In genomic region chr1:44406761-44407429, GRCh38 we compare ENCODE assay signal across 8 cellular contexts. TPM values are rescaled to one million over a fixed set of nuclear protein-coding genes. Genes with fewer than 3 reads are reported as not detected.
DNase-seq lines count a peak whose midpoint lies in the region; FAIRE-seq and TF ChIP-seq lines count a peak whose summit lies in the region.

No MANE protein-coding gene starts in this region.

- no peak for TF ChIP-seq POLR2A in tibial nerve (IDR thresholded peaks at IDR 0.05)

- H4K20me1 ChIP-seq in astrocyte (ENCODE audit: insufficient read depth, low read length): peaks cover 15% of the 10 kb centered on the region

- DNase-seq in NCI-H82 (lab: John Stamatoyannopoulos, UW) (peak; percentile 49), NCI-H82 treated with DMSO at 0.1 percent for 48 hours (lab: John Stamatoyannopoulos, UW; ENCODE audit: unreplicated experiment) (no peak), astrocyte (ENCODE audit: low read depth) (no peak), medulla oblongata (ENCODE audit: extremely low spot score) (peak; percentile 2), tibial nerve (ENCODE audit: low spot score in 2 of 2) (no peak), UCSD-AML1 (lab: John Stamatoyannopoulos, UW; ENCODE audit: unreplicated experiment) (no peak), T-helper 2 cell (no peak), BE2C (no peak)

- no peak overlapping the region for H3K27ac Mint-ChIP-seq in astrocyte (ENCODE audit: unreplicated experiment)

- H3K27ac ChIP-seq in astrocyte (ENCODE audit: low read depth, low read length): no peak overlapping the region
- H3K27ac ChIP-seq in tibial nerve: peak overlapping the region; percentile 24 to 81 (median 41)

- peaks cover 14% of the 10 kb centered on the region for H3K4me1 ChIP-seq in astrocyte (ENCODE audit: insufficient read depth, low read length)
- H3K4me1 ChIP-seq in tibial nerve: peaks cover 0 to 52% (median 25%) of the 10 kb centered on the region in 4 donors
- no peaks in the 10 kb centered on the region for H3K4me1 ChIP-seq in BE2C

- H3K36me3 Mint-ChIP-seq in astrocyte (ENCODE audit: low read depth, unreplicated experiment): peaks cover 1% of the 10 kb centered on the region

- peaks cover 2% of the 10 kb centered on the region for H3K79me2 ChIP-seq in astrocyte (ENCODE audit: insufficient read depth, low read length)

- peak overlapping the region; percentile 78 for H3K4me3 Mint-ChIP-seq in astrocyte (ENCODE audit: unreplicated experiment)

- no peak for TF ChIP-seq EP300 in tibial nerve (IDR thresholded peaks at IDR 0.05)

- peak overlapping the region; percentile 97 for H3K4me2 ChIP-seq in astrocyte (ENCODE audit: low read length)

- H3K36me3 ChIP-seq in astrocyte (ENCODE audit: insufficient read depth, low read length) (no peaks in the 10 kb centered on the region), tibial nerve (no peaks in the 10 kb centered on the region), BE2C (no peaks in the 10 kb centered on the region)

- peaks cover 17% of the 10 kb centered on the region for H3K27me3 Mint-ChIP-seq in astrocyte (ENCODE audit: low read depth, unreplicated experiment)

- no peaks in the 10 kb centered on the region for H3K9me3 Mint-ChIP-seq in astrocyte (ENCODE audit: unreplicated experiment)

- FAIRE-seq in astrocyte (lab: Jason Lieb, UNC): no peak

- H3K9me3 ChIP-seq in astrocyte (ENCODE audit: insufficient read depth, low read depth, low read length) (no peaks in the 10 kb centered on the region), tibial nerve (no peaks in the 10 kb centered on the region), BE2C (no peaks in the 10 kb centered on the region)

- no peak overlapping the region for H3K9ac ChIP-seq in astrocyte (ENCODE audit: low read length)

- peak overlapping the region; percentile 40 for H2AFZ ChIP-seq in astrocyte (ENCODE audit: low read depth, low read length)

- 1 to 2% methylated on average over 33 to 44 of the region's 50 CpGs for WGBS in tibial nerve, 2 donors

- peaks cover 63% of the 10 kb centered on the region for H3K27me3 ChIP-seq in astrocyte (ENCODE audit: insufficient read depth, low read length)
- peaks cover 11 to 99% of the 10 kb centered on the region in 2 donors for H3K27me3 ChIP-seq in tibial nerve
- H3K27me3 ChIP-seq in BE2C: peaks cover 89% of the 10 kb centered on the region

- H3K4me3 ChIP-seq in astrocyte (ENCODE audit: insufficient read depth, low read depth, low read length): no peak overlapping the region
- peak overlapping the region; percentile 34 to 69 (median 53) for H3K4me3 ChIP-seq in tibial nerve
- H3K4me3 ChIP-seq in BE2C (ENCODE audit: low read depth, low read length): no peak overlapping the region

- TF ChIP-seq CTCF in astrocyte (IDR thresholded peaks at IDR 0.05; ENCODE audit: insufficient read depth, low read depth, low read length): no peak
- TF ChIP-seq CTCF in tibial nerve (IDR thresholded peaks at IDR 0.05): no peak
- no peak for TF ChIP-seq CTCF in BE2C (IDR thresholded peaks at IDR 0.05; ENCODE audit: low read depth, low read length)

- H3K4me1 Mint-ChIP-seq in astrocyte (ENCODE audit: low read depth, unreplicated experiment): peaks cover 7% of the 10 kb centered on the region

RNA-seq across cellular contexts. Expression of gene RNF220, which starts 1.8 kb away (rescaled TPM):
- total RNA-seq in astrocyte: 47.1 and 47.4 TPM in 2 replicates
- total RNA-seq in tibial nerve: 100 to 1,000 TPM; 110 to 151 (median 114) TPM
- polyA plus RNA-seq in BE2C (2012; ENCODE audit: insufficient read depth, insufficient read length, low read depth): 105 TPM

RNA-seq across cellular contexts. Expression of gene ERI3, which starts 51.8 kb away (rescaled TPM):
- total RNA-seq in astrocyte (58.3 and 60.5 TPM in 2 replicates), tibial nerve (10 to 100 TPM; 60.1 to 82.2 (median 66.5) TPM)
- 63.5 TPM for polyA plus RNA-seq in BE2C (2012; ENCODE audit: insufficient read depth, insufficient read length, low read depth)

Comparison
In these comparisons a context has a peak if more than half of its experiments do, and no peak if none do; other contexts are left out.
1. DNase-seq: peak in NCI-H82 (single experiment) and medulla oblongata (single experiment); none in NCI-H82 treated with DMSO at 0.1 percent for 48 hours (single experiment), astrocyte (single experiment), tibial nerve (0 of 2), UCSD-AML1 (single experiment), T-helper 2 cell (0 of 5) and BE2C (single experiment).
2. H3K4me3 ChIP-seq: peak in tibial nerve (4 of 4); none in astrocyte (single experiment) and BE2C (single experiment).